13 cellular contexts compared by ENCODE assay signal in genomic region chr19:41904118-41904870, GRCh38. TPM values are rescaled to one million over a fixed set of nuclear protein-coding genes. Genes with fewer than 3 reads are reported as not detected.
DNase-seq lines count a peak whose midpoint lies in the region; ATAC-seq and TF ChIP-seq lines count a peak whose summit lies in the region.
"Had no signal": no experiment of that assay in that cellular context is flagged by ENCODE, and none has a peak within 500 bp of the region (broad histone marks: within the 10 kb centered on the region; RNA-seq: fewer than 3 reads in every experiment).

No MANE protein-coding gene starts in this region.

- ATAC-seq in right lobe of liver (peak; percentile 6 to 62 (median 42)), GM19328 (IDR thresholded peaks at IDR 0.05; ENCODE audit: unreplicated experiment) (no peak), GM21619 (IDR thresholded peaks at IDR 0.05; ENCODE audit: unreplicated experiment) (no peak), GM21529 (IDR thresholded peaks at IDR 0.05; ENCODE audit: unreplicated experiment) (no peak)

- H3K27me3 ChIP-seq in right lobe of liver, result no peaks in the 10 kb centered on the region

- peaks cover 0 to 48% (median 34%) of the 10 kb centered on the region in 4 donors for H3K36me3 ChIP-seq in right lobe of liver

- peaks cover under 1% of the 10 kb centered on the region for H3K27me3 Mint-ChIP-seq in HFFc6 (ENCODE audit: insufficient read depth)

- no peaks in the 10 kb centered on the region for H3K4me1 Mint-ChIP-seq in HFFc6 (ENCODE audit: low read depth)

- DNase-seq in COLO668 (lab: John Stamatoyannopoulos, UW; ENCODE audit: unreplicated experiment) (peak; percentile 87), NCI-H1105 treated with DMSO at 0.1 percent for 48 hours (lab: John Stamatoyannopoulos, UW) (peak; percentile 89), SHP77 (lab: John Stamatoyannopoulos, UW) (peak; percentile 56 to 63), right lobe of liver (no peak), HFFc6 (no peak)
- DNase-seq: activated CD8-positive, alpha-beta memory T cell treated with anti-CD3 and anti-CD28 coated beads, Interleukin-2, amount 50 U/mL, for 4 hours; NCI-H524 had no signal

- H3K36me3 Mint-ChIP-seq in HFFc6 (ENCODE audit: low read depth), result peaks cover 18% of the 10 kb centered on the region

- no peak overlapping the region for H3K27ac ChIP-seq in right lobe of liver

- 56% methylated on average over 5 of the region's 30 CpGs for WGBS in right lobe of liver (ENCODE audit: insufficient coverage, low coverage, low lambda C conversion rate, missing lambda C conversion rate)

- peaks cover 0 to 6% (median 2%) of the 10 kb centered on the region in 4 donors for H3K4me1 ChIP-seq in right lobe of liver

- no peak overlapping the region for H3K27ac Mint-ChIP-seq in HFFc6

- H3K9me3 ChIP-seq in right lobe of liver, result no peaks in the 10 kb centered on the region

- no peak for TF ChIP-seq CTCF in right lobe of liver (IDR thresholded peaks at IDR 0.05)
- TF ChIP-seq CTCF in HFFc6 (IDR thresholded peaks at IDR 0.05), result no peak

- no peaks in the 10 kb centered on the region for H3K9me3 Mint-ChIP-seq in HFFc6

- TF ChIP-seq POLR2A in right lobe of liver (IDR thresholded peaks at IDR 0.05), result no peak

- no peak overlapping the region for H3K4me3 Mint-ChIP-seq in HFFc6
- H3K4me3 Mint-ChIP-seq: CD14-positive monocyte had no signal

- no peak overlapping the region for H3K4me3 ChIP-seq in right lobe of liver

- intact Hi-C loops in right lobe of liver (cut with DNase I), result no loop called here

RNA-seq across cellular contexts. Expression of gene ARHGEF1, which starts 21.3 kb away (rescaled TPM):
- 10 to 100 TPM; 25.3 to 39.7 (median 30.2) TPM for total RNA-seq in right lobe of liver
- 10 to 100 TPM; 63.8 to 73.3 (median 68.2) TPM for total RNA-seq in HFFc6 (2021; fragmentation: NEBNext Ultra II Directional; extraction: Animal tissue kit (Norgen Biotek cat#: 25700))

RNA-seq across cellular contexts. Expression of gene ERFL, which starts 24.0 kb away (rescaled TPM):
- not detected for total RNA-seq in right lobe of liver
- under 1 TPM in 4 of 6 experiments, not detected in 2; 0.09 to 0.17 (median 0.12) TPM for total RNA-seq in HFFc6 (2021; fragmentation: NEBNext Ultra II Directional; extraction: Animal tissue kit (Norgen Biotek cat#: 25700))
- total RNA-seq: cerebellum, skeletal muscle tissue had no signal

RNA-seq across cellular contexts. Expression of gene CD79A, which starts 27.2 kb away (rescaled TPM):
- total RNA-seq in right lobe of liver, result under 1 TPM in 4 of 6 experiments, not detected in 2; 0.18 to 0.71 (median 0.39) TPM
- total RNA-seq in HFFc6 (2021; fragmentation: NEBNext Ultra II Directional; extraction: Animal tissue kit (Norgen Biotek cat#: 25700)), result under 1 TPM in 4 of 6 experiments, not detected in 2; 0.23 to 0.62 (median 0.35) TPM
- total RNA-seq: cerebellum had no signal

RNA-seq across cellular contexts. Expression of gene RPS19, which starts 44.2 kb away (rescaled TPM):
- 100 to 1,000 TPM; 347 to 556 (median 499) TPM for total RNA-seq in right lobe of liver
- total RNA-seq in HFFc6 (2021; fragmentation: NEBNext Ultra II Directional; extraction: Animal tissue kit (Norgen Biotek cat#: 25700)), result 1,000 to 10,000 TPM; 2,312 to 2,495 (median 2,438) TPM

RNA-seq across cellular contexts. Expression of gene RABAC1, which starts 54.8 kb away (rescaled TPM):
- total RNA-seq in right lobe of liver, result 100 to 1,000 TPM in 2 of 6 experiments, 10 to 100 TPM in 4; 53.6 to 124 (median 75.8) TPM
- 100 to 1,000 TPM; 245 to 349 (median 258) TPM for total RNA-seq in HFFc6 (2021; fragmentation: NEBNext Ultra II Directional; extraction: Animal tissue kit (Norgen Biotek cat#: 25700))

Comparison
In these comparisons a context has a peak if more than half of its experiments do, and no peak if none do; other contexts are left out.
1. DNase-seq: peak in COLO668 (single experiment), NCI-H1105 treated with DMSO at 0.1 percent for 48 hours (single experiment) and SHP77 (2 of 2); none in right lobe of liver (0 of 3) and HFFc6 (single experiment).
2. ATAC-seq: peak in right lobe of liver (4 of 4); none in GM19328 (single experiment), GM21619 (single experiment) and GM21529 (single experiment).